8 cellular contexts compared by ENCODE assay signal in genomic region chr6:2931970-2932748, GRCh38. TPM values are rescaled to one million over a fixed set of nuclear protein-coding genes. Genes with fewer than 3 reads are reported as not detected.
A peak's percentile ranks its signal among the peaks of the same experiment; 100 is the strongest.
DNase-seq lines count a peak whose midpoint lies in the region; ATAC-seq and TF ChIP-seq lines count a peak whose summit lies in the region.

No MANE protein-coding gene starts in this region.

- H3K56ac ChIP-seq in mesendoderm (ENCODE audit: low read length) = peak overlapping the region; percentile 35

- H3K36me3 ChIP-seq in BLaER1 (no peaks in the 10 kb centered on the region), mesendoderm (ENCODE audit: control insufficient read depth, insufficient read depth, low read length) (no peaks in the 10 kb centered on the region)

- peak; percentile 58 for ATAC-seq in GM19328 (IDR thresholded peaks at IDR 0.05; ENCODE audit: unreplicated experiment)
- peak; percentile 90 for ATAC-seq in activated CD8-positive, alpha-beta T cell treated with anti-CD3 and anti-CD28 coated beads for 36 hours

- H3K4me2 ChIP-seq in BLaER1 = peak overlapping the region; percentile 47
- no peak overlapping the region for H3K4me2 ChIP-seq in mesendoderm (ENCODE audit: low read length)

- H3K36me3 Mint-ChIP-seq in activated CD8-positive, alpha-beta T cell treated with anti-CD3 and anti-CD28 coated beads for 36 hours (ENCODE audit: low read depth) = peaks cover 9% of the 10 kb centered on the region

- intact Hi-C loops in activated CD8-positive, alpha-beta T cell treated with anti-CD3 and anti-CD28 coated beads for 36 hours (cut with micrococcal nuclease) = loop anchor here (5.0 kb wide), 1 partner anchor 85 kb away; no protein-coding TSS in a partner anchor

- H4K20me1 ChIP-seq in BLaER1 = no peaks in the 10 kb centered on the region

- peak overlapping the region; percentile 67 for H3K27ac Mint-ChIP-seq in activated CD8-positive, alpha-beta T cell treated with anti-CD3 and anti-CD28 coated beads for 36 hours

- POLR2A ChIA-PET in activated CD8-positive, alpha-beta T cell treated with anti-CD3 and anti-CD28 coated beads for 36 hours (lab: Charles Lee) = interaction anchor here (0.5 to 2.5 kb wide), 10 partner anchors 11 to 93 kb away, joined by 3 to 6 read pairs (median 4); no protein-coding TSS in a partner anchor

- H3K4me1 Mint-ChIP-seq in activated CD8-positive, alpha-beta T cell treated with anti-CD3 and anti-CD28 coated beads for 36 hours (ENCODE audit: low read depth) = peaks cover 27% of the 10 kb centered on the region

- H3K27ac ChIP-seq in BLaER1 (no peak overlapping the region), HL-60 (replicated peaks) (no peak overlapping the region), mesendoderm (ENCODE audit: low read depth, low read length) (peak overlapping the region; percentile 49)

- DNase-seq in HL-60 (ENCODE audit: low read depth in 1 of 2, low spot score in 1 of 2) (peak; percentile 61 to 82), NCI-H82 treated with DMSO at 0.1 percent for 48 hours (lab: John Stamatoyannopoulos, UW; ENCODE audit: unreplicated experiment) (peak; percentile 78), mesendoderm (peak; percentile 97)
- peak; percentile 94 for DNase-seq in activated CD8-positive, alpha-beta T cell treated with anti-CD3 and anti-CD28 coated beads for 36 hours
- peak; percentile 74 for DNase-seq in effector CD8-positive, alpha-beta T cell (lab: John Stamatoyannopoulos, UW)
- DNase-seq in stimulated activated CD8-positive, alpha-beta memory T cell treated with anti-CD3 and anti-CD28 coated beads, Interleukin-15, amount 100 ng/mL, for 4 hours (ENCODE audit: low read depth in 2 of 2) = peak; percentile 62 to 77

- no peak overlapping the region for H3K4me3 Mint-ChIP-seq in activated CD8-positive, alpha-beta T cell treated with anti-CD3 and anti-CD28 coated beads for 36 hours

- H4K8ac ChIP-seq in mesendoderm (ENCODE audit: low read depth, low read length) = no peak overlapping the region

- H3K4me1 ChIP-seq in BLaER1 = peaks cover 6% of the 10 kb centered on the region; the same call in 1 of the 2 replicates
- H3K4me1 ChIP-seq in mesendoderm (ENCODE audit: control insufficient read depth, low read depth, low read length) = no peaks in the 10 kb centered on the region

- no peak overlapping the region for H2BK15ac ChIP-seq in mesendoderm (replicated peaks; ENCODE audit: low read depth)

- H3K9me3 Mint-ChIP-seq in activated CD8-positive, alpha-beta T cell treated with anti-CD3 and anti-CD28 coated beads for 36 hours = peaks cover 12% of the 10 kb centered on the region

- H3K27me3 ChIP-seq in BLaER1 (no peaks in the 10 kb centered on the region), HL-60 (ENCODE audit: insufficient read depth, poor library complexity, severe bottlenecking) (no peaks in the 10 kb centered on the region), mesendoderm (ENCODE audit: insufficient read depth, low read length, poor library complexity) (no peaks in the 10 kb centered on the region)

- CTCF ChIA-PET in activated CD8-positive, alpha-beta T cell treated with anti-CD3 and anti-CD28 coated beads for 36 hours (lab: Charles Lee) = interaction anchor here (0.7 to 9.9 kb wide), 41 partner anchors 8 to 182 kb away, joined by 3 to 180 read pairs (median 5); partner anchors contain the start of genes MYLK4, SERPINB1, SERPINB9 and WRNIP1

- H3K18ac ChIP-seq in mesendoderm (ENCODE audit: low read length) = no peak overlapping the region

- peaks cover 16% of the 10 kb centered on the region for H3K9me3 ChIP-seq in BLaER1

- no CpG with 5 or more reads among the region's 11 CpGs for WGBS in mesendoderm (ENCODE audit: extremely low coverage, insufficient coverage, low lambda C conversion rate)

- no peak overlapping the region for H3K9ac ChIP-seq in BLaER1
- H3K9ac ChIP-seq in mesendoderm (ENCODE audit: low read length) = no peak overlapping the region

- H3K4ac ChIP-seq in mesendoderm (ENCODE audit: low read depth, low read length) = peak overlapping the region; percentile 62

- H4K5ac ChIP-seq in mesendoderm (ENCODE audit: low read length) = no peak overlapping the region

- no peaks in the 10 kb centered on the region for H3K27me3 Mint-ChIP-seq in activated CD8-positive, alpha-beta T cell treated with anti-CD3 and anti-CD28 coated beads for 36 hours

- no peaks in the 10 kb centered on the region for H3K79me2 ChIP-seq in mesendoderm (ENCODE audit: control insufficient read depth, insufficient read depth, low read length)

- H2BK5ac ChIP-seq in mesendoderm (ENCODE audit: low read length) = no peak overlapping the region

- no peak overlapping the region for H3K23ac ChIP-seq in mesendoderm (ENCODE audit: low read length)

- no peak overlapping the region for H2BK120ac ChIP-seq in mesendoderm (ENCODE audit: low read depth, low read length)

- no peak overlapping the region for H2AK5ac ChIP-seq in mesendoderm (ENCODE audit: low read length)

- H3K79me1 ChIP-seq in mesendoderm (ENCODE audit: low read length) = no peaks in the 10 kb centered on the region

- H3K4me3 ChIP-seq in BLaER1 = no peak overlapping the region
- no peak overlapping the region for H3K4me3 ChIP-seq in HL-60 (replicated peaks; ENCODE audit: insufficient read depth, low read length)
- no peak overlapping the region for H3K4me3 ChIP-seq in mesendoderm (ENCODE audit: low read length)

- peak; percentile 100 for TF ChIP-seq CTCF in HL-60 (IDR thresholded peaks at IDR 0.05; ENCODE audit: insufficient read depth, low read length)
- TF ChIP-seq CTCF in activated CD8-positive, alpha-beta T cell treated with anti-CD3 and anti-CD28 coated beads for 36 hours (IDR thresholded peaks at IDR 0.05) = peak; percentile 96

RNA-seq across cellular contexts. Expression of gene SERPINB9, which starts 29.1 kb away (rescaled TPM):
- total RNA-seq in activated CD8-positive, alpha-beta T cell treated with anti-CD3 and anti-CD28 coated beads for 36 hours = 10 to 100 TPM; 65.7 to 70.3 TPM
- 281 TPM for polyA plus RNA-seq in mesendoderm (2013, experiment 1 of 2)
- polyA plus RNA-seq in mesendoderm (2013, experiment 2 of 2) = 280 TPM

RNA-seq across cellular contexts. Expression of gene SERPINB6, which starts 39.2 kb away (rescaled TPM):
- total RNA-seq in activated CD8-positive, alpha-beta T cell treated with anti-CD3 and anti-CD28 coated beads for 36 hours = 10 to 100 TPM; 52.2 to 53.8 TPM
- 40.3 TPM for polyA plus RNA-seq in mesendoderm (2013, experiment 1 of 2)
- polyA plus RNA-seq in mesendoderm (2013, experiment 2 of 2) = 41.2 TPM
